In the genomic region with DNA sequence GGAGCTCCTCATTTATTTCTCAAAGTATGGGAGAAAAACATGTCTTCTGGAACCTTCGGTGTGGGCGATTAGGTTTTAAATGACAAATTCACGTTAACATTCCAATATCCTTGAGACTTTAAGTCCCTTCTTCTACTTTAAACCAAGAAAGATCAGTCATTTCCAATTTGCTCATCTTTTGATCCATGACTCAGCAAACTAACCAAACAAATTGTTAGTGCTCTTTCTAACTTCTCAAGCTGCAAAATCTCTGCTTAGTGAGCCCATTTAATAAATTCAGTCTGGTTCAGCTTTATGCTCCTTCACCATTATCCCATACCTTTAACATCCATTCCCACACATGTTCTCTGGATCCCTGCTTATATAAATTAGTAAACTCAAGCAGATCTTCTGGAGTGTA, we compare ENCODE assay signal across 1 cellular context.
TF ChIP-seq lines count a peak whose summit lies in the region.

No MANE protein-coding gene starts in this region.

TF ChIP-seq in HepG2, 621 proteins besides CTCF, POLR2A, EP300 and RAD21 (continued from another document):
- TF ChIP-seq STAT6 (CRISPR knock-in tag; IDR thresholded peaks at IDR 0.05; ENCODE audit: borderline replicate concordance) = no peak
- TF ChIP-seq ZSCAN25 (CRISPR knock-in tag; IDR thresholded peaks at IDR 0.05) = no peak
- TF ChIP-seq PAWR (CRISPR knock-in tag; IDR thresholded peaks at IDR 0.05; ENCODE audit: borderline replicate concordance) = no peak
